Comparison of ENCODE assay signal across 8 cellular contexts in genomic region chr15:58065445-58066041, GRCh38. TPM values are rescaled to one million over a fixed set of nuclear protein-coding genes. Genes with fewer than 3 reads are reported as not detected.
A peak's percentile ranks its signal among the peaks of the same experiment; 100 is the strongest.
DNase-seq lines count a peak whose midpoint lies in the region; ATAC-seq and TF ChIP-seq lines count a peak whose summit lies in the region.

ALDH1A2 (minus strand) TSS chr15:58065711; CDS start chr15:58065650, 61 bp downstream.

- no peak for TF ChIP-seq CTCF in CD8-positive, alpha-beta T cell (IDR thresholded peaks at IDR 0.05)
- TF ChIP-seq CTCF in esophagus squamous epithelium (IDR thresholded peaks at IDR 0.05), result no peak
- TF ChIP-seq CTCF in natural killer cell (IDR thresholded peaks at IDR 0.05), result no peak

- H3K36me3 ChIP-seq in CD8-positive, alpha-beta T cell (ENCODE audit: insufficient read depth, low read length), result no peaks in the 10 kb centered on the region
- no peaks in the 10 kb centered on the region for H3K36me3 ChIP-seq in esophagus squamous epithelium

- ATAC-seq in CD8-positive, alpha-beta T cell, result no peak
- ATAC-seq in T-helper 17 cell (no peak), natural killer cell (peak; percentile 18 to 40 (median 32)), HG03342 (IDR thresholded peaks at IDR 0.05; ENCODE audit: unreplicated experiment) (no peak)

- peaks cover 49% of the 10 kb centered on the region for H3K27me3 Mint-ChIP-seq in CD8-positive, alpha-beta T cell (ENCODE audit: low read depth)
- peaks cover 70% of the 10 kb centered on the region for H3K27me3 Mint-ChIP-seq in T-helper 17 cell
- H3K27me3 Mint-ChIP-seq in natural killer cell (ENCODE audit: low read depth in 2 of 2), result peaks cover 50 to 71% of the 10 kb centered on the region in 2 donors

- H3K4me1 ChIP-seq in CD8-positive, alpha-beta T cell (ENCODE audit: insufficient read depth, low read length), result peaks cover 6% of the 10 kb centered on the region
- H3K4me1 ChIP-seq in esophagus squamous epithelium, result peaks cover 7 to 19% (median 8%) of the 10 kb centered on the region in 3 donors

- H3K27ac ChIP-seq in CD8-positive, alpha-beta T cell (ENCODE audit: low read depth, low read length), result no peak within 1 kb of the TSS
- H3K27ac ChIP-seq in esophagus squamous epithelium, result peak within 1 kb of the TSS in 2 of 4 donors; percentile 11 to 29

- peak in 1 of 7 experiments; percentile 5 for DNase-seq in CD8-positive, alpha-beta T cell
- DNase-seq in T-helper 17 cell (peak in 1 of 3 donors; percentile 7), esophagus squamous epithelium (lab: John Stamatoyannopoulos, UW) (no peak), natural killer cell (peak; percentile 14), DMS114 treated with DMSO at 0.1 percent for 48 hours (lab: John Stamatoyannopoulos, UW; ENCODE audit: unreplicated experiment) (no peak), HCEC 1CT (no peak), GOT3 (lab: John Stamatoyannopoulos, UW) (no peak)

- peaks cover 4% of the 10 kb centered on the region for H3K4me1 Mint-ChIP-seq in CD8-positive, alpha-beta T cell (ENCODE audit: low read depth)
- H3K4me1 Mint-ChIP-seq in T-helper 17 cell, result peaks cover 5% of the 10 kb centered on the region
- peaks cover 4 to 6% of the 10 kb centered on the region in 2 donors for H3K4me1 Mint-ChIP-seq in natural killer cell

- no peak for TF ChIP-seq POLR2A in esophagus squamous epithelium (IDR thresholded peaks at IDR 0.05)

- WGBS in esophagus squamous epithelium, 2 donors, result 11% methylated on average over 17 of the region's 75 CpGs; no CpG with 5 or more reads in 1 of the 2 donors

- H3K9me3 ChIP-seq in CD8-positive, alpha-beta T cell (ENCODE audit: low read length), result no peaks in the 10 kb centered on the region
- H3K9me3 ChIP-seq in T-helper 17 cell (ENCODE audit: control insufficient read depth, low read length, poor library complexity, severe bottlenecking) (no peaks in the 10 kb centered on the region), esophagus squamous epithelium (no peaks in the 10 kb centered on the region)

- POLR2A ChIA-PET in CD8-positive, alpha-beta T cell (lab: Charles Lee), result no interaction called here

- no peak within 1 kb of the TSS for H3K27ac Mint-ChIP-seq in CD8-positive, alpha-beta T cell
- H3K27ac Mint-ChIP-seq in T-helper 17 cell, result no peak within 1 kb of the TSS
- no peak within 1 kb of the TSS for H3K27ac Mint-ChIP-seq in natural killer cell

- H3K36me3 Mint-ChIP-seq in CD8-positive, alpha-beta T cell, result no peaks in the 10 kb centered on the region
- H3K36me3 Mint-ChIP-seq in T-helper 17 cell (ENCODE audit: low read depth), result peaks cover 3% of the 10 kb centered on the region
- no peaks in the 10 kb centered on the region for H3K36me3 Mint-ChIP-seq in natural killer cell

- peak within 1 kb of the TSS; percentile 74 for H3K4me3 Mint-ChIP-seq in CD8-positive, alpha-beta T cell
- H3K4me3 Mint-ChIP-seq in T-helper 17 cell (peak within 1 kb of the TSS; percentile 84), natural killer cell (peak within 1 kb of the TSS; percentile 75)

- intact Hi-C loops in CD8-positive, alpha-beta T cell (cut with DNase I, micrococcal nuclease), result loop anchor here in 1 of 2 experiments (10.0 kb wide), 1 partner anchor 201 kb away; no protein-coding TSS in a partner anchor
- intact Hi-C loops in esophagus squamous epithelium (cut with DNase I), result loop anchor here (5.0 to 10.0 kb wide), 2 partner anchors 198 to 321 kb away; no protein-coding TSS in a partner anchor
- intact Hi-C loops in natural killer cell (cut with micrococcal nuclease), result no loop called here

- no peaks in the 10 kb centered on the region for H3K9me3 Mint-ChIP-seq in CD8-positive, alpha-beta T cell
- H3K9me3 Mint-ChIP-seq in natural killer cell, result no peaks in the 10 kb centered on the region

- peak within 1 kb of the TSS; percentile 44 for H3K4me3 ChIP-seq in CD8-positive, alpha-beta T cell (ENCODE audit: low read depth, low read length)
- H3K4me3 ChIP-seq in esophagus squamous epithelium, result peak within 1 kb of the TSS; percentile 24 to 64 (median 48)

- CTCF ChIA-PET in CD8-positive, alpha-beta T cell (lab: Charles Lee), result interaction anchor here (0.6 to 1.3 kb wide), 2 partner anchors 28 to 123 kb away, joined by 3 to 5 read pairs; no protein-coding TSS in a partner anchor

- H3K27me3 ChIP-seq in CD8-positive, alpha-beta T cell (ENCODE audit: insufficient read depth, low read length), result peaks cover 25% of the 10 kb centered on the region
- H3K27me3 ChIP-seq in esophagus squamous epithelium, result peaks cover 12 to 88% (median 18%) of the 10 kb centered on the region in 4 donors

RNA-seq across cellular contexts. Expression of gene ALDH1A2, which starts in this region (rescaled TPM):
- total RNA-seq in CD8-positive, alpha-beta T cell, result not detected
- total RNA-seq in T-helper 17 cell, result under 1 TPM in 1 of 2 donors, not detected in 1; 0.47 TPM
- 1 to 10 TPM in 1 of 4 donors, under 1 TPM in 3; 0.19 to 3.4 (median 0.55) TPM for total RNA-seq in esophagus squamous epithelium
- 1 to 10 TPM in 2 of 3 donors, under 1 TPM in 1; 0.73 to 3.6 (median 2.8) TPM for total RNA-seq in natural killer cell

Comparison
In these comparisons a context has a peak if more than half of its experiments do, and no peak if none do; other contexts are left out.
1. ATAC-seq: peak in natural killer cell (3 of 3); none in CD8-positive, alpha-beta T cell (single experiment), T-helper 17 cell (single experiment) and HG03342 (single experiment).
2. Peak in every context shown above with its lines, with median percentiles within 50 percentile points of each other: H3K4me3 Mint-ChIP-seq.